ENCODE assay signal across 8 cellular contexts in genomic region chr1:39102537-39103320, GRCh38.
DNase-seq lines count a peak whose midpoint lies in the region; ATAC-seq and TF ChIP-seq lines count a peak whose summit lies in the region.

No MANE protein-coding gene starts in this region.

- H4K20me1 ChIP-seq in Loucy (ENCODE audit: insufficient read depth, low read length, poor library complexity, severe bottlenecking): peaks cover 11% of the 10 kb centered on the region

- no TSS peak for BruUV-seq in A673 (replicated peaks; lab: Mats Ljungman, UMichigan)

- peaks cover 13% of the 10 kb centered on the region; the same call in 1 of the 2 replicates for H3F3A ChIP-seq in Loucy (ENCODE audit: low read depth)

- peak overlapping the region; percentile 28 for H2AFZ ChIP-seq in Loucy (ENCODE audit: low read length)

- WGBS in body of pancreas, 2 donors: 35 to 41% methylated on average over 11 of the region's 11 CpGs

- H3K9me3 ChIP-seq in A673 (ENCODE audit: low read depth, low read length, poor library complexity, severe bottlenecking) (no peaks in the 10 kb centered on the region), Loucy (ENCODE audit: insufficient read depth, low read depth, low read length) (no peaks in the 10 kb centered on the region), Peyer's patch (no peaks in the 10 kb centered on the region), body of pancreas (no peaks in the 10 kb centered on the region), iPS-15b (ENCODE audit: control insufficient read depth, insufficient read depth, low read length) (no peaks in the 10 kb centered on the region)

- peak overlapping the region; percentile 88 for H3K27ac ChIP-seq in A673 (ENCODE audit: low read depth, low read length, poor library complexity, severe bottlenecking)
- peak overlapping the region in 2 of 4 donors; percentile 3 to 55 for H3K27ac ChIP-seq in Peyer's patch
- H3K27ac ChIP-seq in body of pancreas: peak overlapping the region in 1 of 4 donors; percentile 43

- H3K27me3 ChIP-seq in A673 (replicated peaks; ENCODE audit: insufficient read depth, low read depth, low read length, poor library complexity): no peaks in the 10 kb centered on the region
- no peaks in the 10 kb centered on the region for H3K27me3 ChIP-seq in Loucy (ENCODE audit: insufficient read depth, low read length, poor library complexity, severe bottlenecking)
- H3K27me3 ChIP-seq in Peyer's patch: no peaks in the 10 kb centered on the region
- H3K27me3 ChIP-seq in body of pancreas: no peaks in the 10 kb centered on the region
- H3K27me3 ChIP-seq in iPS-15b (ENCODE audit: control insufficient read depth, insufficient read depth, low read length): no peaks in the 10 kb centered on the region

- H3K36me3 ChIP-seq in A673 (ENCODE audit: insufficient read depth, low read length, poor library complexity, severe bottlenecking): no peaks in the 10 kb centered on the region
- no peaks in the 10 kb centered on the region for H3K36me3 ChIP-seq in Loucy (ENCODE audit: insufficient read depth, low read length)
- H3K36me3 ChIP-seq in Peyer's patch: no peaks in the 10 kb centered on the region
- H3K36me3 ChIP-seq in body of pancreas (replicated peaks in 1 of 2; ENCODE audit: insufficient read depth in 1 of 2, low read depth in 2 of 2): no peaks in the 10 kb centered on the region
- no peaks in the 10 kb centered on the region for H3K36me3 ChIP-seq in iPS-15b (ENCODE audit: control insufficient read depth, insufficient read depth, low read length)

- H3K79me2 ChIP-seq in Loucy (ENCODE audit: insufficient read depth, low read length): peaks cover 22% of the 10 kb centered on the region

- intact Hi-C loops in A673 (cut with micrococcal nuclease; ENCODE audit: unreplicated experiment) (loop anchor here (1.0 kb wide), 3 partner anchors 89 to 308 kb away; no protein-coding TSS in a partner anchor), body of pancreas (cut with DNase I) (loop anchor here (5.0 to 10.0 kb wide), 2 partner anchors 82 to 155 kb away; no protein-coding TSS in a partner anchor)

- DNase-seq in A673 (ENCODE audit: low spot score) (peak; percentile 97), GM10248 (ENCODE audit: extremely low spot score) (peak; percentile 75), Peyer's patch (peak in 2 of 3 donors; percentile 44 to 49), body of pancreas (peak in 3 of 4 donors; percentile 39 to 62 (median 48)), skeletal muscle cell (ENCODE audit: low read depth) (peak; percentile 46)

- POLR2A ChIA-PET in A673 (lab: Charles Lee; ENCODE audit: low non-redundant PET): no interaction called here
- POLR2A ChIA-PET in GM10248 (lab: Yijun Ruan, JAX): interaction anchor here (0.6 kb wide), 1 partner anchor 509 kb away, joined by 4 read pairs; no protein-coding TSS in a partner anchor

- peak overlapping the region; percentile 17 for H3K9ac ChIP-seq in Loucy (ENCODE audit: low read depth, low read length, poor library complexity, severe bottlenecking)
- no peak overlapping the region for H3K9ac ChIP-seq in iPS-15b (ENCODE audit: low read depth, low read length)

- H3K4me3 ChIP-seq in A673 (ENCODE audit: low read depth, low read length, poor library complexity, severe bottlenecking) (peak overlapping the region; percentile 24), Loucy (ENCODE audit: low read length, poor library complexity, severe bottlenecking) (peak overlapping the region; percentile 53), Peyer's patch (no peak overlapping the region), body of pancreas (no peak overlapping the region), iPS-15b (ENCODE audit: low read depth, low read length) (peak overlapping the region; percentile 21), skeletal muscle cell (ENCODE audit: low read depth, low read length) (no peak overlapping the region)

- H3K9me2 ChIP-seq in Loucy (replicated peaks; ENCODE audit: low read depth, low read length): no peaks in the 10 kb centered on the region

- peak overlapping the region; percentile 76 for H3K4me2 ChIP-seq in Loucy (ENCODE audit: low read depth, low read length, poor library complexity, severe bottlenecking)

- CTCF ChIA-PET in A673 (lab: Charles Lee) (interaction anchor here (0.7 to 1.0 kb wide), 6 partner anchors 30 to 308 kb away, joined by 3 to 9 read pairs (median 4); no protein-coding TSS in a partner anchor), GM10248 (lab: Yijun Ruan, JAX) (interaction anchor here (0.7 to 6.9 kb wide), 10 partner anchors 8 to 503 kb away, joined by 3 to 126 read pairs (median 4); no protein-coding TSS in a partner anchor)

- H3K4me1 ChIP-seq in A673 (ENCODE audit: insufficient read depth, low read length, poor library complexity, severe bottlenecking) (peaks cover 38% of the 10 kb centered on the region), Loucy (ENCODE audit: insufficient read depth, low read length, poor library complexity, severe bottlenecking) (peaks cover 35% of the 10 kb centered on the region), Peyer's patch (peaks cover 0 to 28% (median 5%) of the 10 kb centered on the region in 4 donors), body of pancreas (peaks cover 22% of the 10 kb centered on the region), iPS-15b (ENCODE audit: control insufficient read depth, insufficient read depth, low read length) (peaks cover 26% of the 10 kb centered on the region)

- TF ChIP-seq POLR2A in Peyer's patch (IDR thresholded peaks at IDR 0.05): no peak
- no peak for TF ChIP-seq POLR2A in body of pancreas (IDR thresholded peaks at IDR 0.05)

- ATAC-seq in body of pancreas (no peak), HG03025 (IDR thresholded peaks at IDR 0.05; ENCODE audit: low FRiP score, unreplicated experiment) (no peak)

- peak; percentile 75 for TF ChIP-seq CTCF in A673 (conservative IDR thresholded peaks at IDR 0.05; ENCODE audit: low read depth, low read length)
- TF ChIP-seq CTCF in GM10248 (IDR thresholded peaks at IDR 0.05; ENCODE audit: control extremely low read depth, extremely low read depth, low read depth, missing control alignments): peak; percentile 64
- peak; percentile 78 for TF ChIP-seq CTCF in Loucy (conservative IDR thresholded peaks at IDR 0.05; ENCODE audit: low read length)
- TF ChIP-seq CTCF in Peyer's patch (IDR thresholded peaks at IDR 0.05): peak in 5 of 6 experiments; percentile 59 to 94 (median 91)
- peak; percentile 46 to 94 (median 91) for TF ChIP-seq CTCF in body of pancreas (IDR thresholded peaks at IDR 0.05)

Comparison
In these comparisons a context has a peak if more than half of its experiments do, and no peak if none do; other contexts are left out.
1. DNase-seq: peak in every context shown above with its lines; median percentile 97 in A673; 75 in GM10248; 48 in body of pancreas; 46 in Peyer's patch; 46 in skeletal muscle cell.
2. H3K4me3 ChIP-seq: peak in A673 (single experiment), Loucy (single experiment) and iPS-15b (single experiment); none in Peyer's patch (0 of 4), body of pancreas (0 of 2) and skeletal muscle cell (single experiment).
3. Peak in every context shown above with its lines, with median percentiles within 50 percentile points of each other: CTCF ChIP-seq.